In the genomic region with DNA sequence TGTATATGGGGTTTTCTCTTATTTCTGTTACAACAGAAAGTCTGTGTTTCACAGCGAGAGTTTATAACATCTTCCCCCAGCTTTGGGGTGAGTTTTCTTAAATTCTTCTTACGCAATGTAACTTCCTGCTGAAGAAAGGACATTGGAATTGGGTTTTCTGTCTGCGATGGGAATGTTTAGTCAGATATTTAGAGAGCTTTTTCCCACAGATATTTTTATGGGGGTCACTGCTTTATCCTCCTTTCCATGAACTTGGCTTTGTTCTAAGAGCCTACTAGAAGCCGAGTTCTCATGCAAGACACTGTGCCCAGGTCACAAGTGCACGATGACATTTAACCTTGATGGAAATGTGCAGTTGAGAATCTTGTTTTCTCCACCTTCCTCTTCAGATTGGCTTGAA, we compare ENCODE assay signal across 2 cellular contexts.
A peak's percentile ranks its signal among the peaks of the same experiment; 100 is the strongest.
TF ChIP-seq lines count a peak whose summit lies in the region.

No MANE protein-coding gene starts in this region.

TF ChIP-seq in K562, 482 proteins besides CTCF, POLR2A, EP300 and RAD21:
- peak; percentile 61 for TF ChIP-seq CEBPB (tag; IDR thresholded peaks at IDR 0.05)
- no peak for TF ChIP-seq ARID2 (IDR thresholded peaks at IDR 0.05)

TF ChIP-seq in liver, 16 proteins besides CTCF, POLR2A, EP300 and RAD21 (continued from another document):
- TF ChIP-seq NR2F2 (IDR thresholded peaks at IDR 0.05) (peak; percentile 84), HNF4G (IDR thresholded peaks at IDR 0.05) (no peak)
